In the genomic region with DNA sequence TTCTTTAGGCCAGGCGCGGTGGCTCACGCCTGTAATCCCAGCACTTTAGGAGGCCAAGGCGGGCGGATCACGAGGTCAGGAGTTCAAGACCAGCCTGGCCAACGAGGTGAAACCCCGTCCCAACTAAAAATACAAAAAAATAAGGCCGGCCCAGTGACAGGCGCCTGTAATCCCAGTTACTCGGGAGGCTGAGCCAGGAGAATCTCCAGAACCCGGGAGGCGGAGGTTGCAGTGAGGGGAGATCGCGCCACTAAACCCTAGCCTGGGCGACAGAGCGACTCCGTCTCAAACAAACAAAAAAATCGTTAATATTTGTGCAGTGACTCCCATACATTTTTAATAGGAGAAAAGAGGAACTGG, we compare ENCODE assay signal across 8 cellular contexts. TPM values are rescaled to one million over a fixed set of nuclear protein-coding genes. Genes with fewer than 3 reads are reported as not detected.
DNase-seq lines count a peak whose midpoint lies in the region; ATAC-seq and TF ChIP-seq lines count a peak whose summit lies in the region.
"Not testable (repeated sequence)": the region's sequence is repeated elsewhere in the genome, so short reads cannot be mapped to it uniquely, and the experiment has no call there.

No MANE protein-coding gene starts in this region.

- H3K27me3 Mint-ChIP-seq in endothelial cell (ENCODE audit: unreplicated experiment); type B pancreatic cell: not testable (repeated sequence)

- H3K4me1 Mint-ChIP-seq in endothelial cell (ENCODE audit: unreplicated experiment) = not testable (repeated sequence)
- H3K4me1 Mint-ChIP-seq in type B pancreatic cell (ENCODE audit: unreplicated experiment) = peaks cover 11% of the 10 kb centered on the region

- TF ChIP-seq CTCF in GM12865 (IDR thresholded peaks at IDR 0.05; ENCODE audit: insufficient read depth, low read depth, low read length, missing control alignments); Peyer's patch (IDR thresholded peaks at IDR 0.05); endothelial cell (IDR thresholded peaks at IDR 0.05; ENCODE audit: unreplicated experiment); parathyroid adenoma (IDR thresholded peaks at IDR 0.05); type B pancreatic cell (conservative IDR thresholded peaks at IDR 0.05): not testable (repeated sequence)

- ATAC-seq in HG02885 (IDR thresholded peaks at IDR 0.05; ENCODE audit: poor library complexity, unreplicated experiment) (peak; percentile 3), left colon (peak; percentile 28)

- H3K4me2 ChIP-seq in parathyroid adenoma (ENCODE audit: low read length) = peak overlapping the region; percentile 78

- peak overlapping the region; percentile 94 for H3K27ac Mint-ChIP-seq in endothelial cell (ENCODE audit: unreplicated experiment)
- peak overlapping the region; percentile 96 for H3K27ac Mint-ChIP-seq in type B pancreatic cell

- intact Hi-C loops in left colon (cut with DNase I, micrococcal nuclease) = not testable (repeated sequence)

- H3K27ac ChIP-seq in Peyer's patch (peak overlapping the region; percentile 77 to 82 (median 80)), parathyroid adenoma (peak overlapping the region; percentile 73)

- not testable (repeated sequence) for H3K27me3 ChIP-seq in Peyer's patch; parathyroid adenoma (ENCODE audit: control insufficient read depth, insufficient read depth, low read length)

- H3K4me3 Mint-ChIP-seq in endothelial cell (ENCODE audit: unreplicated experiment) (peak overlapping the region; percentile 99), type B pancreatic cell (peak overlapping the region; percentile 99)

- H3K79me2 ChIP-seq in parathyroid adenoma = not testable (repeated sequence)

- peaks cover 0 to 19% (median 0%) of the 10 kb centered on the region in 3 donors for H3K36me3 ChIP-seq in Peyer's patch
- H3K36me3 ChIP-seq in parathyroid adenoma (ENCODE audit: control insufficient read depth, insufficient read depth, low read length) = not testable (repeated sequence)

- H2AFZ ChIP-seq in parathyroid adenoma = peak overlapping the region; percentile 89

- H3K9me3 ChIP-seq in Peyer's patch; parathyroid adenoma (ENCODE audit: control insufficient read depth, low read length): not testable (repeated sequence)

- not testable (repeated sequence) for H3K9me3 Mint-ChIP-seq in endothelial cell (ENCODE audit: unreplicated experiment); type B pancreatic cell

- not testable (repeated sequence) for DNase-seq in GM12865 (ENCODE audit: low read depth); endothelial cell (ENCODE audit: low spot score); left colon; type B pancreatic cell (ENCODE audit: extremely low spot score, unreplicated experiment)
- peak in 1 of 3 donors; percentile 51 for DNase-seq in Peyer's patch
- DNase-seq in activated naive CD4-positive, alpha-beta T cell treated with anti-CD3 and anti-CD28 coated beads, Interleukin-2, amount 50 U/mL, for 16 hours = peak; percentile 11

- not testable (repeated sequence) for TF ChIP-seq POLR2A in Peyer's patch (IDR thresholded peaks at IDR 0.05)

- peak overlapping the region; percentile 64 for H3K9ac ChIP-seq in parathyroid adenoma

- H3K4me3 ChIP-seq in GM12865 (ENCODE audit: low read depth, low read length) (peak overlapping the region; percentile 70), Peyer's patch (peak overlapping the region; percentile 47 to 92 (median 72)), parathyroid adenoma (ENCODE audit: low read depth, low read length) (peak overlapping the region; percentile 84)

- H3K4me1 ChIP-seq in Peyer's patch, parathyroid adenoma: not testable (repeated sequence)

- H3K36me3 Mint-ChIP-seq in endothelial cell (ENCODE audit: low read depth, unreplicated experiment) = peaks cover 18% of the 10 kb centered on the region
- peaks cover 36% of the 10 kb centered on the region for H3K36me3 Mint-ChIP-seq in type B pancreatic cell

RNA-seq across cellular contexts. Expression of a gene that starts 0.7 kb away (rescaled TPM):
- 10 to 100 TPM in 1 of 4 donors, 1 to 10 TPM in 3; 5.1 to 16.5 (median 7.2) TPM for total RNA-seq in Peyer's patch
- total RNA-seq in endothelial cell (ENCODE audit: unreplicated experiment) = 18.2 TPM
- total RNA-seq in left colon = 10 to 100 TPM; 13.0 to 15.6 TPM
- total RNA-seq in type B pancreatic cell (ENCODE audit: low replicate concordance) = 13.6 and 19.8 TPM in 2 replicates
